In genomic region chr2:58571181-58571852, GRCh38 we compare ENCODE assay signal across 8 cellular contexts.
DNase-seq lines count a peak whose midpoint lies in the region; ATAC-seq and TF ChIP-seq lines count a peak whose summit lies in the region.

No MANE protein-coding gene starts in this region.

- no peak overlapping the region for H3K27ac ChIP-seq in A673 (ENCODE audit: low read depth, low read length, poor library complexity, severe bottlenecking)
- H3K27ac ChIP-seq in PC-9, result no peak overlapping the region
- no peak overlapping the region for H3K27ac ChIP-seq in CD8-positive, alpha-beta T cell (ENCODE audit: low read depth, low read length)

- no peaks in the 10 kb centered on the region for H3K36me3 Mint-ChIP-seq in memory B cell
- no peaks in the 10 kb centered on the region for H3K36me3 Mint-ChIP-seq in CD8-positive, alpha-beta T cell

- no peak overlapping the region for H3K27ac Mint-ChIP-seq in memory B cell
- no peak overlapping the region for H3K27ac Mint-ChIP-seq in CD8-positive, alpha-beta T cell

- H3K9me2 ChIP-seq in PC-9 (ENCODE audit: insufficient read depth), result no peaks in the 10 kb centered on the region

- H3K9me3 ChIP-seq in A673 (ENCODE audit: low read depth, low read length, poor library complexity, severe bottlenecking) (no peaks in the 10 kb centered on the region), PC-9 (ENCODE audit: insufficient read depth, low read depth) (no peaks in the 10 kb centered on the region)
- no peaks in the 10 kb centered on the region for H3K9me3 ChIP-seq in CD8-positive, alpha-beta T cell (ENCODE audit: low read length)

- no peaks in the 10 kb centered on the region for H3K79me2 ChIP-seq in PC-9 (ENCODE audit: low read depth)

- DNase-seq in A673 (ENCODE audit: low spot score) (peak; percentile 78), HFF-Myc (ENCODE audit: extremely low read depth, low read depth) (peak; percentile 56), LoVo (ENCODE audit: low spot score) (peak; percentile 63), PC-9 (peak; percentile 46 to 57), dedifferentiated amniotic fluid mesenchymal stem cell (ENCODE audit: extremely low spot score) (peak; percentile 41), memory B cell (ENCODE audit: low spot score in 2 of 2) (no peak)
- no peak for DNase-seq in CD8-positive, alpha-beta T cell

- peak overlapping the region; percentile 45; the same call in 1 of the 2 replicates for H2AFZ ChIP-seq in PC-9

- ATAC-seq in memory B cell (ENCODE audit: low read depth), result peak; percentile 56
- no peak for ATAC-seq in CD8-positive, alpha-beta T cell

- no peaks in the 10 kb centered on the region for H3F3A ChIP-seq in PC-9 (ENCODE audit: insufficient read depth, low read depth)

- H3K36me3 ChIP-seq in A673 (ENCODE audit: insufficient read depth, low read length, poor library complexity, severe bottlenecking) (no peaks in the 10 kb centered on the region), PC-9 (ENCODE audit: low read depth) (no peaks in the 10 kb centered on the region)
- no peaks in the 10 kb centered on the region for H3K36me3 ChIP-seq in CD8-positive, alpha-beta T cell (ENCODE audit: insufficient read depth, low read length)

- H3K4me3 Mint-ChIP-seq in memory B cell, result no peak overlapping the region
- no peak overlapping the region for H3K4me3 Mint-ChIP-seq in CD8-positive, alpha-beta T cell

- H3K4me1 ChIP-seq in A673 (ENCODE audit: insufficient read depth, low read length, poor library complexity, severe bottlenecking), result peaks cover 7% of the 10 kb centered on the region
- H3K4me1 ChIP-seq in PC-9 (replicated peaks; ENCODE audit: insufficient read depth), result no peaks in the 10 kb centered on the region
- H3K4me1 ChIP-seq in CD8-positive, alpha-beta T cell (ENCODE audit: insufficient read depth, low read length), result no peaks in the 10 kb centered on the region

- CTCF ChIA-PET in A673 (lab: Charles Lee), result interaction anchor here (0.6 to 1.0 kb wide), 7 partner anchors 12 to 626 kb away, joined by 3 to 9 read pairs (median 4); no protein-coding TSS in a partner anchor
- CTCF ChIA-PET in PC-9 (lab: Charles Lee), result interaction anchor here (0.6 to 1.1 kb wide), 3 partner anchors 16 to 238 kb away, joined by 3 to 18 read pairs (median 9); no protein-coding TSS in a partner anchor
- CTCF ChIA-PET in CD8-positive, alpha-beta T cell (lab: Charles Lee), result no interaction called here

- H3K4me3 ChIP-seq in A673 (ENCODE audit: low read depth, low read length, poor library complexity, severe bottlenecking) (no peak overlapping the region), HFF-Myc (replicated peaks; ENCODE audit: low read depth, low read length) (no peak overlapping the region), PC-9 (no peak overlapping the region)
- no peak overlapping the region for H3K4me3 ChIP-seq in CD8-positive, alpha-beta T cell (ENCODE audit: low read depth, low read length)

- peak; percentile 76 for TF ChIP-seq CTCF in A673 (conservative IDR thresholded peaks at IDR 0.05; ENCODE audit: low read depth, low read length)
- TF ChIP-seq CTCF in GM12873 (IDR thresholded peaks at IDR 0.05; ENCODE audit: insufficient read depth, low read depth, low read length, missing control alignments), result peak; percentile 74
- peak; percentile 72 for TF ChIP-seq CTCF in HFF-Myc (IDR thresholded peaks at IDR 0.05; ENCODE audit: low read depth, low read length, missing control alignments)
- TF ChIP-seq CTCF in PC-9 (conservative IDR thresholded peaks at IDR 0.05), result peak; percentile 85
- no peak for TF ChIP-seq CTCF in CD8-positive, alpha-beta T cell (IDR thresholded peaks at IDR 0.05)

- H3K9me3 Mint-ChIP-seq in memory B cell, result no peaks in the 10 kb centered on the region
- H3K9me3 Mint-ChIP-seq in CD8-positive, alpha-beta T cell, result no peaks in the 10 kb centered on the region

- H3K4me1 Mint-ChIP-seq in memory B cell, result peaks cover 8% of the 10 kb centered on the region
- H3K4me1 Mint-ChIP-seq in CD8-positive, alpha-beta T cell (ENCODE audit: low read depth), result peaks cover 12% of the 10 kb centered on the region

- POLR2A ChIA-PET in A673 (lab: Charles Lee; ENCODE audit: low non-redundant PET) (no interaction called here), PC-9 (lab: Charles Lee; ENCODE audit: unreplicated experiment) (no interaction called here)
- POLR2A ChIA-PET in CD8-positive, alpha-beta T cell (lab: Charles Lee), result no interaction called here

- H3K4me2 ChIP-seq in PC-9, result peak overlapping the region; percentile 43

- no peaks in the 10 kb centered on the region for H4K20me1 ChIP-seq in PC-9 (ENCODE audit: insufficient read depth)

- intact Hi-C loops in A673 (cut with micrococcal nuclease; ENCODE audit: unreplicated experiment), result loop anchor here (2.0 kb wide), 1 partner anchor 109 kb away; no protein-coding TSS in a partner anchor
- intact Hi-C loops in PC-9 (cut with micrococcal nuclease; ENCODE audit: unreplicated experiment), result loop anchor here (1.0 to 10.0 kb wide), 5 partner anchors 63 to 665 kb away; no protein-coding TSS in a partner anchor
- intact Hi-C loops in CD8-positive, alpha-beta T cell (cut with DNase I, micrococcal nuclease), result no loop called here

- no peaks in the 10 kb centered on the region for H3K27me3 Mint-ChIP-seq in memory B cell
- H3K27me3 Mint-ChIP-seq in CD8-positive, alpha-beta T cell (ENCODE audit: low read depth), result no peaks in the 10 kb centered on the region

- H3K27me3 ChIP-seq in A673 (replicated peaks; ENCODE audit: insufficient read depth, low read depth, low read length, poor library complexity), result no peaks in the 10 kb centered on the region
- H3K27me3 ChIP-seq in PC-9 (ENCODE audit: insufficient read depth, low read depth), result no peaks in the 10 kb centered on the region
- H3K27me3 ChIP-seq in CD8-positive, alpha-beta T cell (ENCODE audit: insufficient read depth, low read length), result no peaks in the 10 kb centered on the region

- BruUV-seq in A673 (replicated peaks; lab: Mats Ljungman, UMichigan), result no TSS peak
- BruUV-seq in PC-9 (replicated peaks; lab: Mats Ljungman, UMichigan), result no TSS peak

Comparison
In these comparisons a context has a peak if more than half of its experiments do, and no peak if none do; other contexts are left out.
1. DNase-seq: peak in A673 (single experiment), HFF-Myc (single experiment), LoVo (single experiment), PC-9 (2 of 2) and dedifferentiated amniotic fluid mesenchymal stem cell (single experiment); none in memory B cell (0 of 2) and CD8-positive, alpha-beta T cell (0 of 7).
2. intact Hi-C loops: an anchor here in A673 (2.0 kb wide) and PC-9 (1.0 to 10.0 kb wide); none called in CD8-positive, alpha-beta T cell.